28 cellular contexts compared by ENCODE assay signal in genomic region chr11:8426076-8426475, GRCh38.
"Had no signal": no experiment of that assay in that cellular context is flagged by ENCODE, and none has a peak within 500 bp of the region (broad histone marks: within the 10 kb centered on the region; RNA-seq: fewer than 3 reads in every experiment).

No MANE protein-coding gene starts in this region.

- H3K4me3 Mint-ChIP-seq: activated CD4-positive, alpha-beta memory T cell treated with anti-CD3 and anti-CD28 coated beads for 36 hours; activated CD4-positive, alpha-beta T cell treated with anti-CD3 and anti-CD28 coated beads for 36 hours; activated CD4-positive, alpha-beta T cell treated with anti-CD3 and anti-CD28 coated beads, Interleukin-2, amount 10 ng/mL, durations not matched to agents 24 days and 14 days; activated CD8-positive, alpha-beta memory T cell treated with anti-CD3 and anti-CD28 coated beads, Interleukin-2, amount 10 ng/mL, durations not matched to agents 7 days and 5 days; activated CD8-positive, alpha-beta T cell treated with anti-CD3 and anti-CD28 coated beads, Interleukin-2, amount 10 ng/mL, durations not matched to agents 7 days and 5 days; activated naive CD4-positive, alpha-beta T cell treated with anti-CD3 and anti-CD28 coated beads for 36 hours; activated naive CD4-positive, alpha-beta T cell treated with anti-CD3 and anti-CD28 coated beads, Interleukin-2, amount 50 U/mL, for 24 hours; activated naive CD8-positive, alpha-beta T cell treated with anti-CD3 and anti-CD28 coated beads for 36 hours; activated naive CD8-positive, alpha-beta T cell treated with anti-CD3 and anti-CD28 coated beads, Interleukin-2, amount 50 U/mL, for 24 hours; activated T-helper 1 cell treated with anti-CD3 and anti-CD28 coated beads, Interleukin-12 subunit alpha, Interleukin-12 subunit beta, Interleukin-2, Interleukin-4 antibody, amounts not matched to agents 30 ng/mL and 10 ng/mL and 1 ng/mL, durations not matched to agents 14 hours and 24 hours and 36 hours had no signal

- H3K36me3 Mint-ChIP-seq: activated CD4-positive, alpha-beta memory T cell treated with anti-CD3 and anti-CD28 coated beads for 36 hours; activated CD8-positive, alpha-beta memory T cell treated with anti-CD3 and anti-CD28 coated beads, Interleukin-2, amount 10 ng/mL, durations not matched to agents 7 days and 5 days; activated naive CD4-positive, alpha-beta T cell treated with anti-CD3 and anti-CD28 coated beads, Interleukin-2, amount 50 U/mL, for 24 hours; activated naive CD8-positive, alpha-beta T cell treated with anti-CD3 and anti-CD28 coated beads for 36 hours had no signal

- H3K27me3 Mint-ChIP-seq: activated naive CD8-positive, alpha-beta T cell treated with anti-CD3 and anti-CD28 coated beads, Interleukin-2, amount 50 U/mL, for 24 hours had no signal

- H3K4me1 Mint-ChIP-seq: activated CD4-positive, alpha-beta T cell treated with anti-CD3 and anti-CD28 coated beads for 36 hours; activated CD4-positive, alpha-beta T cell treated with anti-CD3 and anti-CD28 coated beads, Interleukin-2, amount 10 ng/mL, durations not matched to agents 24 days and 14 days; activated CD8-positive, alpha-beta memory T cell treated with anti-CD3 and anti-CD28 coated beads, Interleukin-2, amount 10 ng/mL, durations not matched to agents 7 days and 5 days; activated naive CD4-positive, alpha-beta T cell treated with anti-CD3 and anti-CD28 coated beads, Interleukin-2, amount 50 U/mL, for 24 hours; activated naive CD8-positive, alpha-beta T cell treated with anti-CD3 and anti-CD28 coated beads for 36 hours; activated naive CD8-positive, alpha-beta T cell treated with anti-CD3 and anti-CD28 coated beads, Interleukin-2, amount 50 U/mL, for 24 hours had no signal

- H3K9me3 Mint-ChIP-seq: activated CD4-positive, alpha-beta memory T cell treated with anti-CD3 and anti-CD28 coated beads for 36 hours; activated CD4-positive, alpha-beta T cell treated with anti-CD3 and anti-CD28 coated beads, Interleukin-2, amount 10 ng/mL, durations not matched to agents 24 days and 14 days; activated naive CD4-positive, alpha-beta T cell treated with anti-CD3 and anti-CD28 coated beads for 36 hours; activated naive CD4-positive, alpha-beta T cell treated with anti-CD3 and anti-CD28 coated beads, Interleukin-2, amount 50 U/mL, for 24 hours; activated naive CD8-positive, alpha-beta T cell treated with anti-CD3 and anti-CD28 coated beads, Interleukin-2, amount 50 U/mL, for 24 hours; activated T-helper 1 cell treated with anti-CD3 and anti-CD28 coated beads, Interleukin-12 subunit alpha, Interleukin-12 subunit beta, Interleukin-2, Interleukin-4 antibody, amounts not matched to agents 30 ng/mL and 10 ng/mL and 1 ng/mL, durations not matched to agents 14 hours and 24 hours and 36 hours; activated T-helper 2 cell treated with anti-CD3 and anti-CD28 coated beads, Interferon-gamma antibody, Interleukin-2, Interleukin-4, amounts not matched to agents 10 μg/mL and 5 μg/mL and 100 μg/mL, durations not matched to agents 14 hours and 24 hours and 36 hours had no signal

- DNase-seq: activated CD4-positive, alpha-beta memory T cell treated with anti-CD3 and anti-CD28 coated beads for 36 hours; activated CD4-positive, alpha-beta T cell treated with anti-CD3 and anti-CD28 coated beads for 36 hours; activated CD4-positive, alpha-beta T cell treated with anti-CD3 and anti-CD28 coated beads, Interleukin-2, amount 10 ng/mL, durations not matched to agents 24 days and 14 days; activated CD4-positive, CD25-positive, alpha-beta regulatory T cell; activated CD4-positive, CD25-positive, alpha-beta regulatory T cell treated with anti-CD3 and anti-CD28 coated beads, Interleukin-2, amount 50 U/mL, for 72 hours; activated CD8-positive, alpha-beta memory T cell treated with anti-CD3 and anti-CD28 coated beads, Interleukin-2, amount 10 ng/mL, durations not matched to agents 7 days and 5 days; activated CD8-positive, alpha-beta memory T cell treated with anti-CD3 and anti-CD28 coated beads, Interleukin-2, amount 50 U/mL, for 4 hours; activated CD8-positive, alpha-beta T cell treated with anti-CD3 and anti-CD28 coated beads, Interleukin-2, amount 10 ng/mL, durations not matched to agents 7 days and 5 days; activated effector memory CD4-positive, alpha-beta T cell treated with anti-CD3 and anti-CD28 coated beads, Interleukin-2, amount 50 U/mL, for 16 hours; activated naive CD4-positive, alpha-beta T cell treated with anti-CD3 and anti-CD28 coated beads for 36 hours; activated naive CD8-positive, alpha-beta T cell treated with anti-CD3 and anti-CD28 coated beads for 36 hours; activated naive CD8-positive, alpha-beta T cell treated with anti-CD3 and anti-CD28 coated beads, Interleukin-2, amount 50 U/mL, for 24 hours; activated T-cell treated with anti-CD3 and anti-CD28 coated beads, Interleukin-2, amount 50 U/mL, for 1 hour; activated T-cell treated with anti-CD3 and anti-CD28 coated beads, Interleukin-2, amount 50 U/mL, for 48 hours; adrenal gland; aorta; body of pancreas; central memory CD4-positive, alpha-beta T cell; cerebellar nuclear complex; colonic mucosa; effector CD8-positive, alpha-beta T cell; esophagus squamous epithelium; foreskin melanocyte; T-helper 2 cell had no signal

- H3K27ac Mint-ChIP-seq: activated CD4-positive, alpha-beta memory T cell treated with anti-CD3 and anti-CD28 coated beads for 36 hours; activated CD4-positive, alpha-beta T cell treated with anti-CD3 and anti-CD28 coated beads for 36 hours; activated CD4-positive, alpha-beta T cell treated with anti-CD3 and anti-CD28 coated beads, Interleukin-2, amount 10 ng/mL, durations not matched to agents 24 days and 14 days; activated CD8-positive, alpha-beta memory T cell treated with anti-CD3 and anti-CD28 coated beads, Interleukin-2, amount 10 ng/mL, durations not matched to agents 7 days and 5 days; activated CD8-positive, alpha-beta T cell treated with anti-CD3 and anti-CD28 coated beads, Interleukin-2, amount 10 ng/mL, durations not matched to agents 7 days and 5 days; activated naive CD4-positive, alpha-beta T cell treated with anti-CD3 and anti-CD28 coated beads for 36 hours; activated naive CD4-positive, alpha-beta T cell treated with anti-CD3 and anti-CD28 coated beads, Interleukin-2, amount 50 U/mL, for 24 hours; activated naive CD8-positive, alpha-beta T cell treated with anti-CD3 and anti-CD28 coated beads for 36 hours; activated naive CD8-positive, alpha-beta T cell treated with anti-CD3 and anti-CD28 coated beads, Interleukin-2, amount 50 U/mL, for 24 hours; activated T-helper 1 cell treated with anti-CD3 and anti-CD28 coated beads, Interleukin-12 subunit alpha, Interleukin-12 subunit beta, Interleukin-2, Interleukin-4 antibody, amounts not matched to agents 30 ng/mL and 10 ng/mL and 1 ng/mL, durations not matched to agents 14 hours and 24 hours and 36 hours; activated T-helper 2 cell treated with anti-CD3 and anti-CD28 coated beads, Interferon-gamma antibody, Interleukin-2, Interleukin-4, amounts not matched to agents 10 μg/mL and 5 μg/mL and 100 μg/mL, durations not matched to agents 14 hours and 24 hours and 36 hours had no signal

- ATAC-seq: activated CD4-positive, alpha-beta T cell treated with anti-CD3 and anti-CD28 coated beads for 36 hours; activated CD8-positive, alpha-beta memory T cell treated with anti-CD3 and anti-CD28 coated beads, Interleukin-2, amount 10 ng/mL, durations not matched to agents 7 days and 5 days; activated CD8-positive, alpha-beta T cell treated with anti-CD3 and anti-CD28 coated beads, Interleukin-2, amount 10 ng/mL, durations not matched to agents 7 days and 5 days; activated naive CD8-positive, alpha-beta T cell treated with anti-CD3 and anti-CD28 coated beads, Interleukin-2, amount 50 U/mL, for 24 hours; body of pancreas; gastroesophageal sphincter had no signal
